18 cellular contexts compared by ENCODE assay signal in the genomic region with DNA sequence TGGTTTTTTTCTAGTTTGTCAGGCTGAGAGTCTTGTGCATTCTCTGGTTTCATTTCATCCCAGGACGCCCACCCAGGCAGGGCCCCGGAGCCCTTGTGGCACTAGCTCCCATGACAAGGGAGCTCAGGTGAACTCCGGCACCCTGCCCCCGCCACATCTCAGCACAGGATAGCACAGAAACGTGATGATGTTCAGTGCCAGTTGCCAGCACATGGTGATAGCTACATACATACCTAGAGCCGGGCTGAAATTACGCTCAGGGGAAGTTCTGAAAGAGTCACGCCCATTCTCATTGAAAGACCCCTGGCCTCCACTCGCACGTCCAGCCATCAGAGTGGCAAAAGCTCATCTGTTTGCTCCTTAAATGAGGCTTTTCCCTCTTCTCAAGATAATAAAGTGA.
DNase-seq lines count a peak whose midpoint lies in the region; ATAC-seq and TF ChIP-seq lines count a peak whose summit lies in the region.
"Had no signal": no experiment of that assay in that cellular context is flagged by ENCODE, and none has a peak within 500 bp of the region (broad histone marks: within the 10 kb centered on the region; RNA-seq: fewer than 3 reads in every experiment).

No MANE protein-coding gene starts in this region.

- no peaks in the 10 kb centered on the region for H3K9me2 ChIP-seq in OCI-LY7 (ENCODE audit: insufficient read depth, low read length)

- no peaks in the 10 kb centered on the region for H3K27me3 ChIP-seq in right cardiac atrium (ENCODE audit: control insufficient read depth, insufficient read depth)
- H3K27me3 ChIP-seq: BLaER1 had no signal

- H3K4me3 ChIP-seq in right cardiac atrium (ENCODE audit: low read length) (no peak overlapping the region), coronary artery (no peak overlapping the region), OCI-LY7 (ENCODE audit: low read depth, low read length, poor library complexity, severe bottlenecking) (no peak overlapping the region)
- H3K4me3 ChIP-seq: BLaER1, GM23248, HAP-1 had no signal

- no peak overlapping the region for H3K27ac ChIP-seq in right cardiac atrium (ENCODE audit: low read length)
- no peak overlapping the region for H3K27ac ChIP-seq in coronary artery
- no peak overlapping the region for H3K27ac ChIP-seq in OCI-LY7 (ENCODE audit: low read depth, low read length, poor library complexity, severe bottlenecking)
- H3K27ac ChIP-seq: 22Rv1, BLaER1, C4-2B, GM23248 had no signal

- no peaks in the 10 kb centered on the region for H3K79me2 ChIP-seq in OCI-LY7 (ENCODE audit: insufficient read depth, low read depth, low read length)

- CTCF ChIA-PET in OCI-LY7 (lab: Charles Lee; ENCODE audit: unreplicated experiment), result no interaction called here

- TF ChIP-seq CTCF in coronary artery (IDR thresholded peaks at IDR 0.05), result no peak
- TF ChIP-seq CTCF in OCI-LY7 (conservative IDR thresholded peaks at IDR 0.05; ENCODE audit: low read length), result no peak

- 88% methylated on average over 10 of the region's 10 CpGs for WGBS in right cardiac atrium

- no peak overlapping the region for H2AFZ ChIP-seq in OCI-LY7 (ENCODE audit: low read length)
- H2AFZ ChIP-seq: GM23248 had no signal

- intact Hi-C loops in cardiac septum (cut with DNase I), result no loop called here
- intact Hi-C loops in right cardiac atrium (cut with DNase I), result no loop called here
- intact Hi-C loops in OCI-LY7 (cut with micrococcal nuclease; ENCODE audit: unreplicated experiment), result no loop called here

- DNase-seq in cardiac septum (ENCODE audit: low spot score), result peak; percentile 56
- no peak for DNase-seq in right cardiac atrium
- DNase-seq in coronary artery (ENCODE audit: low spot score), result peak; percentile 28
- peak; percentile 34 for DNase-seq in islet precursor cell
- DNase-seq in OCI-LY7 (ENCODE audit: low spot score), result no peak
- DNase-seq: Caco-2; CD4-positive, CD25-positive, alpha-beta regulatory T cell; CD8-positive, alpha-beta T cell; DMS153; DND-41; GM23248; HFFc6 had no signal

- H3K4me2 ChIP-seq in OCI-LY7 (ENCODE audit: low read length), result no peak overlapping the region
- H3K4me2 ChIP-seq: BLaER1 had no signal

- no peaks in the 10 kb centered on the region for H3K36me3 ChIP-seq in OCI-LY7 (ENCODE audit: insufficient read depth, low read length)
- H3K36me3 ChIP-seq: HAP-1 had no signal

- ATAC-seq in right cardiac atrium (no peak), HG02973 (IDR thresholded peaks at IDR 0.05; ENCODE audit: unreplicated experiment) (no peak), HG03045 (IDR thresholded peaks at IDR 0.05; ENCODE audit: unreplicated experiment) (no peak)
- ATAC-seq: CD8-positive, alpha-beta T cell had no signal

- POLR2A ChIA-PET in OCI-LY7 (lab: Charles Lee), result no interaction called here

- H4K20me1 ChIP-seq in OCI-LY7 (ENCODE audit: insufficient read depth, low read length), result no peaks in the 10 kb centered on the region
- H4K20me1 ChIP-seq: BLaER1 had no signal

- H3K4me1 ChIP-seq in right cardiac atrium (ENCODE audit: control insufficient read depth, insufficient read depth, low read length), result no peaks in the 10 kb centered on the region
- no peaks in the 10 kb centered on the region for H3K4me1 ChIP-seq in OCI-LY7 (ENCODE audit: insufficient read depth, low read length, poor library complexity, severe bottlenecking)
- H3K4me1 ChIP-seq: Caco-2, HAP-1 had no signal

- no TSS peak for BruUV-seq in OCI-LY7 (replicated peaks; lab: Mats Ljungman, UMichigan)

- H3K9me3 ChIP-seq in right cardiac atrium (ENCODE audit: control insufficient read depth, low read length), result no peaks in the 10 kb centered on the region
- 0 out of 2 replicates have a peak, but pooled peaks cover 7% of the 10 kb centered on the region for H3K9me3 ChIP-seq in OCI-LY7 (ENCODE audit: low read length)
- H3K9me3 ChIP-seq: HAP-1 had no signal

Comparison
In these comparisons a context has a peak if more than half of its experiments do, and no peak if none do; other contexts are left out.
1. DNase-seq: peak in cardiac septum (single experiment), coronary artery (single experiment) and islet precursor cell (single experiment); none in right cardiac atrium (0 of 3) and OCI-LY7 (single experiment).